1 cellular context compared by ENCODE assay signal in genomic region chr17:39739885-39740356, GRCh38.
A peak's percentile ranks its signal among the peaks of the same experiment; 100 is the strongest.
TF ChIP-seq lines count a peak whose summit lies in the region.

No MANE protein-coding gene starts in this region.

TF ChIP-seq in HepG2, 621 proteins besides CTCF, POLR2A, EP300 and RAD21 (continued from another document and continues in another):
- peak; percentile 29; the same call in 1 of the 2 replicates for TF ChIP-seq TGIF2 (CRISPR knock-in tag; IDR thresholded peaks at IDR 0.05)
- TF ChIP-seq HOXA3 (CRISPR knock-in tag; IDR thresholded peaks at IDR 0.05) = no peak
- no peak for TF ChIP-seq RELA (CRISPR knock-in tag; IDR thresholded peaks at IDR 0.05)
- TF ChIP-seq ZNF562 (CRISPR knock-in tag; IDR thresholded peaks at IDR 0.05; ENCODE audit: borderline replicate concordance) = no peak
- TF ChIP-seq, protein P1, sequence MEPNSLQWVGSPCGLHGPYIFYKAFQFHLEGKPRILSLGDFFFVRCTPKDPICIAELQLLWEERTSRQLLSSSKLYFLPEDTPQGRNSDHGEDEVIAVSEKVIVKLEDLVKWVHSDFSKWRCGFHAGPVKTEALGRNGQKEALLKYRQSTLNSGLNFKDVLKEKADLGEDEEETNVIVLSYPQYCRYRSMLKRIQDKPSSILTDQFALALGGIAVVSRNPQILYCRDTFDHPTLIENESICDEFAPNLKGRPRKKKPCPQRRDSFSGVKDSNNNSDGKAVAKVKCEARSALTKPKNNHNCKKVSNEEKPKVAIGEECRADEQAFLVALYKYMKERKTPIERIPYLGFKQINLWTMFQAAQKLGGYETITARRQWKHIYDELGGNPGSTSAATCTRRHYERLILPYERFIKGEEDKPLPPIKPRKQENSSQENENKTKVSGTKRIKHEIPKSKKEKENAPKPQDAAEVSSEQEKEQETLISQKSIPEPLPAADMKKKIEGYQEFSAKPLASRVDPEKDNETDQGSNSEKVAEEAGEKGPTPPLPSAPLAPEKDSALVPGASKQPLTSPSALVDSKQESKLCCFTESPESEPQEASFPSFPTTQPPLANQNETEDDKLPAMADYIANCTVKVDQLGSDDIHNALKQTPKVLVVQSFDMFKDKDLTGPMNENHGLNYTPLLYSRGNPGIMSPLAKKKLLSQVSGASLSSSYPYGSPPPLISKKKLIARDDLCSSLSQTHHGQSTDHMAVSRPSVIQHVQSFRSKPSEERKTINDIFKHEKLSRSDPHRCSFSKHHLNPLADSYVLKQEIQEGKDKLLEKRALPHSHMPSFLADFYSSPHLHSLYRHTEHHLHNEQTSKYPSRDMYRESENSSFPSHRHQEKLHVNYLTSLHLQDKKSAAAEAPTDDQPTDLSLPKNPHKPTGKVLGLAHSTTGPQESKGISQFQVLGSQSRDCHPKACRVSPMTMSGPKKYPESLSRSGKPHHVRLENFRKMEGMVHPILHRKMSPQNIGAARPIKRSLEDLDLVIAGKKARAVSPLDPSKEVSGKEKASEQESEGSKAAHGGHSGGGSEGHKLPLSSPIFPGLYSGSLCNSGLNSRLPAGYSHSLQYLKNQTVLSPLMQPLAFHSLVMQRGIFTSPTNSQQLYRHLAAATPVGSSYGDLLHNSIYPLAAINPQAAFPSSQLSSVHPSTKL (CRISPR knock-in tag; IDR thresholded peaks at IDR 0.05) = no peak
- 0 out of 2 replicates have a peak, but pooled peaks have one; percentile 80 for TF ChIP-seq ZNF383 (CRISPR knock-in tag; IDR thresholded peaks at IDR 0.05; ENCODE audit: borderline replicate concordance)
- TF ChIP-seq ZFP37 (CRISPR knock-in tag; IDR thresholded peaks at IDR 0.05; ENCODE audit: borderline replicate concordance) = no peak
- TF ChIP-seq ONECUT2 (CRISPR knock-in tag; IDR thresholded peaks at IDR 0.05) = no peak
- no peak for TF ChIP-seq CHCHD3 (CRISPR knock-in tag; IDR thresholded peaks at IDR 0.05)
- no peak for TF ChIP-seq CHD2 (IDR thresholded peaks at IDR 0.05; ENCODE audit: low read depth, low read length)
- no peak for TF ChIP-seq ZBTB25 (CRISPR knock-in tag; IDR thresholded peaks at IDR 0.05)
- no peak for TF ChIP-seq TIGD3 (CRISPR knock-in tag; IDR thresholded peaks at IDR 0.05; ENCODE audit: borderline replicate concordance)
- TF ChIP-seq ZNF343 (CRISPR knock-in tag; IDR thresholded peaks at IDR 0.05) = peak; percentile 30; the same call in 1 of the 2 replicates
- TF ChIP-seq ATAD3A (CRISPR knock-in tag; IDR thresholded peaks at IDR 0.05) = no peak
- 0 out of 2 replicates have a peak, but pooled peaks have one; percentile 15 for TF ChIP-seq ZNF33B (CRISPR knock-in tag; IDR thresholded peaks at IDR 0.05)
- TF ChIP-seq RBFOX2 (IDR thresholded peaks at IDR 0.05; ENCODE audit: low read depth, low read length) = no peak
- TF ChIP-seq, protein P2, sequence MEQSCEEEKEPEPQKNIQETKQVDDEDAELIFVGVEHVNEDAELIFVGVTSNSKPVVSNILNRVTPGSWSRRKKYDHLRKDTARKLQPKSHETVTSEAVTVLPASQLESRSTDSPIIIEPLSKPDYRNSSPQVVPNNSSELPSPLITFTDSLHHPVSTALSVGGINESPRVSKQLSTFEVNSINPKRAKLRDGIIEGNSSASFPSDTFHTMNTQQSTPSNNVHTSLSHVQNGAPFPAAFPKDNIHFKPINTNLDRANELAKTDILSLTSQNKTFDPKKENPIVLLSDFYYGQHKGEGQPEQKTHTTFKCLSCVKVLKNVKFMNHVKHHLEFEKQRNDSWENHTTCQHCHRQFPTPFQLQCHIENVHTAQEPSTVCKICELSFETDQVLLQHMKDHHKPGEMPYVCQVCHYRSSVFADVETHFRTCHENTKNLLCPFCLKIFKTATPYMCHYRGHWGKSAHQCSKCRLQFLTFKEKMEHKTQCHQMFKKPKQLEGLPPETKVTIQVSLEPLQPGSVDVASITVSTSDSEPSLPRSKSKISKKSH (CRISPR knock-in tag; IDR thresholded peaks at IDR 0.05; ENCODE audit: borderline replicate concordance) = no peak
- no peak for TF ChIP-seq PRMT3 (CRISPR knock-in tag; IDR thresholded peaks at IDR 0.05; ENCODE audit: borderline replicate concordance, low read depth)
- no peak for TF ChIP-seq ZNF747 (CRISPR knock-in tag; IDR thresholded peaks at IDR 0.05; ENCODE audit: borderline replicate concordance)
- TF ChIP-seq, protein P3, sequence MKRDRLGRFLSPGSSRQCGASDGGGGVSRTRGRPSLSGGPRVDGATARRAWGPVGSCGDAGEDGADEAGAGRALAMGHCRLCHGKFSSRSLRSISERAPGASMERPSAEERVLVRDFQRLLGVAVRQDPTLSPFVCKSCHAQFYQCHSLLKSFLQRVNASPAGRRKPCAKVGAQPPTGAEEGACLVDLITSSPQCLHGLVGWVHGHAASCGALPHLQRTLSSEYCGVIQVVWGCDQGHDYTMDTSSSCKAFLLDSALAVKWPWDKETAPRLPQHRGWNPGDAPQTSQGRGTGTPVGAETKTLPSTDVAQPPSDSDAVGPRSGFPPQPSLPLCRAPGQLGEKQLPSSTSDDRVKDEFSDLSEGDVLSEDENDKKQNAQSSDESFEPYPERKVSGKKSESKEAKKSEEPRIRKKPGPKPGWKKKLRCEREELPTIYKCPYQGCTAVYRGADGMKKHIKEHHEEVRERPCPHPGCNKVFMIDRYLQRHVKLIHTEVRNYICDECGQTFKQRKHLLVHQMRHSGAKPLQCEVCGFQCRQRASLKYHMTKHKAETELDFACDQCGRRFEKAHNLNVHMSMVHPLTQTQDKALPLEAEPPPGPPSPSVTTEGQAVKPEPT (CRISPR knock-in tag; IDR thresholded peaks at IDR 0.05; ENCODE audit: low read depth) = no peak
- TF ChIP-seq ZNF841 (CRISPR knock-in tag; IDR thresholded peaks at IDR 0.05; ENCODE audit: borderline replicate concordance) = no peak
- no peak for TF ChIP-seq ZNF672 (CRISPR knock-in tag; IDR thresholded peaks at IDR 0.05)
- TF ChIP-seq E2F2 (CRISPR knock-in tag; IDR thresholded peaks at IDR 0.05; ENCODE audit: borderline replicate concordance) = no peak
- TF ChIP-seq SNAPC5 (CRISPR knock-in tag; IDR thresholded peaks at IDR 0.05; ENCODE audit: borderline replicate concordance) = no peak
- TF ChIP-seq, protein P4, sequence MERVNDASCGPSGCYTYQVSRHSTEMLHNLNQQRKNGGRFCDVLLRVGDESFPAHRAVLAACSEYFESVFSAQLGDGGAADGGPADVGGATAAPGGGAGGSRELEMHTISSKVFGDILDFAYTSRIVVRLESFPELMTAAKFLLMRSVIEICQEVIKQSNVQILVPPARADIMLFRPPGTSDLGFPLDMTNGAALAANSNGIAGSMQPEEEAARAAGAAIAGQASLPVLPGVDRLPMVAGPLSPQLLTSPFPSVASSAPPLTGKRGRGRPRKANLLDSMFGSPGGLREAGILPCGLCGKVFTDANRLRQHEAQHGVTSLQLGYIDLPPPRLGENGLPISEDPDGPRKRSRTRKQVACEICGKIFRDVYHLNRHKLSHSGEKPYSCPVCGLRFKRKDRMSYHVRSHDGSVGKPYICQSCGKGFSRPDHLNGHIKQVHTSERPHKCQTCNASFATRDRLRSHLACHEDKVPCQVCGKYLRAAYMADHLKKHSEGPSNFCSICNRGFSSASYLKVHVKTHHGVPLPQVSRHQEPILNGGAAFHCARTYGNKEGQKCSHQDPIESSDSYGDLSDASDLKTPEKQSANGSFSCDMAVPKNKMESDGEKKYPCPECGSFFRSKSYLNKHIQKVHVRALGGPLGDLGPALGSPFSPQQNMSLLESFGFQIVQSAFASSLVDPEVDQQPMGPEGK (CRISPR knock-in tag; IDR thresholded peaks at IDR 0.05) = no peak
- TF ChIP-seq IKZF1 (IDR thresholded peaks at IDR 0.05) = no peak
- TF ChIP-seq ZNF337 (CRISPR knock-in tag; IDR thresholded peaks at IDR 0.05; ENCODE audit: borderline replicate concordance, low read depth) = 0 out of 2 replicates have a peak, but pooled peaks have one; percentile 42
- TF ChIP-seq ZNF513 (CRISPR knock-in tag; conservative IDR thresholded peaks at IDR 0.05) = no peak
- TF ChIP-seq, protein P5, sequence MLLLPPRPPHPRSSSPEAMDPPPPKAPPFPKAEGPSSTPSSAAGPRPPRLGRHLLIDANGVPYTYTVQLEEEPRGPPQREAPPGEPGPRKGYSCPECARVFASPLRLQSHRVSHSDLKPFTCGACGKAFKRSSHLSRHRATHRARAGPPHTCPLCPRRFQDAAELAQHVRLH (CRISPR knock-in tag; IDR thresholded peaks at IDR 0.05; ENCODE audit: borderline replicate concordance, low read depth) = 0 out of 2 replicates have a peak, but pooled peaks have one; percentile 5
- no peak for TF ChIP-seq MIER3 (CRISPR knock-in tag; IDR thresholded peaks at IDR 0.05; ENCODE audit: borderline replicate concordance)
- TF ChIP-seq, protein P6, sequence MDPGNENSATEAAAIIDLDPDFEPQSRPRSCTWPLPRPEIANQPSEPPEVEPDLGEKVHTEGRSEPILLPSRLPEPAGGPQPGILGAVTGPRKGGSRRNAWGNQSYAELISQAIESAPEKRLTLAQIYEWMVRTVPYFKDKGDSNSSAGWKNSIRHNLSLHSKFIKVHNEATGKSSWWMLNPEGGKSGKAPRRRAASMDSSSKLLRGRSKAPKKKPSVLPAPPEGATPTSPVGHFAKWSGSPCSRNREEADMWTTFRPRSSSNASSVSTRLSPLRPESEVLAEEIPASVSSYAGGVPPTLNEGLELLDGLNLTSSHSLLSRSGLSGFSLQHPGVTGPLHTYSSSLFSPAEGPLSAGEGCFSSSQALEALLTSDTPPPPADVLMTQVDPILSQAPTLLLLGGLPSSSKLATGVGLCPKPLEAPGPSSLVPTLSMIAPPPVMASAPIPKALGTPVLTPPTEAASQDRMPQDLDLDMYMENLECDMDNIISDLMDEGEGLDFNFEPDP (CRISPR knock-in tag; conservative IDR thresholded peaks at IDR 0.05) = no peak
- TF ChIP-seq THAP11 (CRISPR knock-in tag; IDR thresholded peaks at IDR 0.05) = no peak
- TF ChIP-seq MED8 (CRISPR knock-in tag; IDR thresholded peaks at IDR 0.05; ENCODE audit: insufficient replicate concordance) = no peak
- TF ChIP-seq SMC3 (IDR thresholded peaks at IDR 0.05; ENCODE audit: low read length) = no peak
- TF ChIP-seq ZBTB4 (CRISPR knock-in tag; IDR thresholded peaks at IDR 0.05; ENCODE audit: borderline replicate concordance) = no peak
- no peak for TF ChIP-seq HCFC1 (IDR thresholded peaks at IDR 0.05; ENCODE audit: low read depth, low read length)
- TF ChIP-seq NFYC (CRISPR knock-in tag; IDR thresholded peaks at IDR 0.05) = no peak
- no peak for TF ChIP-seq ZNF333 (CRISPR knock-in tag; IDR thresholded peaks at IDR 0.05; ENCODE audit: borderline replicate concordance)
- peak; percentile 17; the same call in 1 of the 2 replicates for TF ChIP-seq ZNF543 (CRISPR knock-in tag; IDR thresholded peaks at IDR 0.05)
- peak; percentile 64; the same call in 1 of the 2 replicates for TF ChIP-seq SNAPC2 (CRISPR knock-in tag; IDR thresholded peaks at IDR 0.05)
